ENCODE assay signal across 30 cellular contexts in the genomic region with DNA sequence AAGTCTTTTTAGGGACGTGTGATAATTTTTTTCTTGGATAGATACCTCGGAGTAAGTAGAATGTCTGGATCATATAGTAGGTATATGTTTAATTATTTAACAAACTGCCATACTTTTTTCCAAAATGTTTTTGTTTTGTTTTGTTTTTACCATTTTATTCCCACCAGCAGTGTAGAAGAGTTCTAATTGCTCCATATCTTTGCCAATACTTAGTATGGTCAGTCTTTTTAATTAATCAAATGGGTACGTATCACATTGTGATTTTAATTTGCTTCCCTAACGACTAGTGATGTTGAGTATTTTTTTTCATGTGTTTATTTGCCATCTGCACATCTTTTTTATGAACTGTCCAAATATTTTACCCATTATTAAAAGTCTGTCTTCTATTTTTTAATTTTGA.
"Had no signal": no experiment of that assay in that cellular context is flagged by ENCODE, and none has a peak within 500 bp of the region (broad histone marks: within the 10 kb centered on the region; RNA-seq: fewer than 3 reads in every experiment).

No MANE protein-coding gene starts in this region.

- H3K36me3 ChIP-seq: adrenal gland, ascending aorta, brain microvascular endothelial cell, breast epithelium, cardiac muscle cell had no signal

- H3K4me3 ChIP-seq: adrenal gland, ascending aorta, body of pancreas, breast epithelium, cardiac muscle cell had no signal

- H3K9me3 ChIP-seq: adrenal gland, ascending aorta, body of pancreas had no signal

- DNase-seq: activated effector memory CD4-positive, alpha-beta T cell treated with anti-CD3 and anti-CD28 coated beads, Interleukin-2, amount 50 U/mL, for 16 hours; activated effector memory CD4-positive, alpha-beta T cell treated with Interleukin-2 at 50 U/mL for 16 hours; activated gamma-delta T cell; activated gamma-delta T cell treated with Interleukin-2 at 50 U/mL for 16 hours; activated naive CD4-positive, alpha-beta T cell; activated naive CD4-positive, alpha-beta T cell treated with anti-CD3 and anti-CD28 coated beads for 36 hours; activated naive CD4-positive, alpha-beta T cell treated with anti-CD3 and anti-CD28 coated beads, Interleukin-2, amount 10 ng/mL, durations not matched to agents 7 days and 5 days; activated naive CD4-positive, alpha-beta T cell treated with anti-CD3 and anti-CD28 coated beads, Interleukin-2, amount 50 U/mL, for 16 hours; activated naive CD4-positive, alpha-beta T cell treated with Interleukin-2 at 50 U/mL for 16 hours; activated naive CD8-positive, alpha-beta T cell treated with anti-CD3 and anti-CD28 coated beads for 36 hours; activated naive CD8-positive, alpha-beta T cell treated with anti-CD3 and anti-CD28 coated beads, Interleukin-2, amount 10 ng/mL, durations not matched to agents 7 days and 5 days; activated naive CD8-positive, alpha-beta T cell treated with anti-CD3 and anti-CD28 coated beads, Interleukin-2, amount 50 U/mL, for 24 hours; activated T-cell treated with anti-CD3 and anti-CD28 coated beads, Interleukin-2, amount 50 U/mL, for 1 hour; activated T-cell treated with anti-CD3 and anti-CD28 coated beads, Interleukin-2, amount 50 U/mL, for 24 hours; activated T-cell treated with anti-CD3 and anti-CD28 coated beads, Interleukin-2, amount 50 U/mL, for 4 hours; activated T-cell treated with anti-CD3 and anti-CD28 coated beads, Interleukin-2, amount 50 U/mL, for 48 hours; activated T-cell treated with anti-CD3 and anti-CD28 coated beads, Interleukin-2, amount 50 U/mL, for 72 hours; adrenal gland; amniotic stem cell; amygdala; anterior cingulate cortex; aorta; body of pancreas; brain microvascular endothelial cell; caudate nucleus; central memory CD4-positive, alpha-beta T cell; cerebellar nuclear complex had no signal

- H3K4me1 ChIP-seq: adrenal gland, ascending aorta, body of pancreas, breast epithelium had no signal

- H3K27ac ChIP-seq: adrenal gland, ascending aorta, body of pancreas, brain microvascular endothelial cell, breast epithelium, cardiac muscle cell had no signal
